ENCODE assay signal across 8 cellular contexts in genomic region chr2:32034198-32034887, GRCh38. TPM values are rescaled to one million over a fixed set of nuclear protein-coding genes. Genes with fewer than 3 reads are reported as not detected.
DNase-seq lines count a peak whose midpoint lies in the region; ATAC-seq, FAIRE-seq and TF ChIP-seq lines count a peak whose summit lies in the region.
"Not testable (repeated sequence)": the region's sequence is repeated elsewhere in the genome, so short reads cannot be mapped to it uniquely, and the experiment has no call there.

No MANE protein-coding gene starts in this region.

- not testable (repeated sequence) for H2AFZ ChIP-seq in Loucy (ENCODE audit: low read length)

- DNase-seq in ACHN = peak; percentile 14
- peak; percentile 8 for DNase-seq in EH (ENCODE audit: low read depth)
- peak; percentile 12 for DNase-seq in RCC 7860 (ENCODE audit: low spot score)
- DNase-seq in activated T-helper 2 cell treated with anti-CD3 and anti-CD28 coated beads, Interferon-gamma antibody, Interleukin-2, Interleukin-4, amounts not matched to agents 10 μg/mL and 5 μg/mL and 100 μg/mL, durations not matched to agents 14 hours and 24 hours and 36 hours (ENCODE audit: low spot score); central memory CD8-positive, alpha-beta T cell (ENCODE audit: low spot score in 2 of 2); neural crest cell (ENCODE audit: low read depth, low spot score): not testable (repeated sequence)
- peak; percentile 12 to 28 for DNase-seq in foreskin keratinocyte

- not testable (repeated sequence) for FAIRE-seq in RCC 7860 (lab: Jason Lieb, UNC)

- H3K4me2 ChIP-seq in Loucy (ENCODE audit: low read depth, low read length, poor library complexity, severe bottlenecking) = peak overlapping the region; percentile 24

- not testable (repeated sequence) for H3K9ac ChIP-seq in Loucy (ENCODE audit: low read depth, low read length, poor library complexity, severe bottlenecking)

- H3F3A ChIP-seq in Loucy (ENCODE audit: low read depth) = not testable (repeated sequence)

- H3K27me3 Mint-ChIP-seq in activated T-helper 2 cell treated with anti-CD3 and anti-CD28 coated beads, Interferon-gamma antibody, Interleukin-2, Interleukin-4, amounts not matched to agents 10 μg/mL and 5 μg/mL and 100 μg/mL, durations not matched to agents 14 hours and 24 hours and 36 hours (ENCODE audit: low read depth); central memory CD8-positive, alpha-beta T cell; neural crest cell (ENCODE audit: low read depth): not testable (repeated sequence)

- peaks cover 26% of the 10 kb centered on the region for H3K36me3 Mint-ChIP-seq in activated T-helper 2 cell treated with anti-CD3 and anti-CD28 coated beads, Interferon-gamma antibody, Interleukin-2, Interleukin-4, amounts not matched to agents 10 μg/mL and 5 μg/mL and 100 μg/mL, durations not matched to agents 14 hours and 24 hours and 36 hours (ENCODE audit: low read depth)
- H3K36me3 Mint-ChIP-seq in central memory CD8-positive, alpha-beta T cell (ENCODE audit: insufficient read depth) = peaks cover 19% of the 10 kb centered on the region
- H3K36me3 Mint-ChIP-seq in neural crest cell (ENCODE audit: low read depth) = not testable (repeated sequence)

- H3K9me2 ChIP-seq in Loucy (replicated peaks; ENCODE audit: low read depth, low read length) = not testable (repeated sequence)

- not testable (repeated sequence) for ATAC-seq in central memory CD8-positive, alpha-beta T cell (replicated peaks; ENCODE audit: extremely low read depth, poor library complexity, severe bottlenecking)
- ATAC-seq in foreskin keratinocyte = peak; percentile 43

- H3K27me3 ChIP-seq in Loucy (ENCODE audit: insufficient read depth, low read length, poor library complexity, severe bottlenecking); foreskin keratinocyte: not testable (repeated sequence)

- H3K27ac Mint-ChIP-seq in activated T-helper 2 cell treated with anti-CD3 and anti-CD28 coated beads, Interferon-gamma antibody, Interleukin-2, Interleukin-4, amounts not matched to agents 10 μg/mL and 5 μg/mL and 100 μg/mL, durations not matched to agents 14 hours and 24 hours and 36 hours = peak overlapping the region; percentile 11
- H3K27ac Mint-ChIP-seq in central memory CD8-positive, alpha-beta T cell (ENCODE audit: low read depth) = peak overlapping the region; percentile 45
- not testable (repeated sequence) for H3K27ac Mint-ChIP-seq in neural crest cell (ENCODE audit: unreplicated experiment)

- in situ Hi-C loops in ACHN (cut with HindIII; ENCODE audit: low pct_ligation_motif_present, low pct_unique_long_range_greater_than_20kb, low sequenced_read_pairs) = not testable (repeated sequence)

- not testable (repeated sequence) for H3K4me3 ChIP-seq in Loucy (ENCODE audit: low read length, poor library complexity, severe bottlenecking)

- H3K9me3 ChIP-seq in Loucy (ENCODE audit: insufficient read depth, low read depth, low read length) = not testable (repeated sequence)

- intact Hi-C loops in activated T-helper 2 cell treated with anti-CD3 and anti-CD28 coated beads, Interferon-gamma antibody, Interleukin-2, Interleukin-4, amounts not matched to agents 10 μg/mL and 5 μg/mL and 100 μg/mL, durations not matched to agents 14 hours and 24 hours and 36 hours (cut with micrococcal nuclease) = not testable (repeated sequence)

- not testable (repeated sequence) for H4K20me1 ChIP-seq in Loucy (ENCODE audit: insufficient read depth, low read length, poor library complexity, severe bottlenecking)

- H3K9me3 Mint-ChIP-seq in activated T-helper 2 cell treated with anti-CD3 and anti-CD28 coated beads, Interferon-gamma antibody, Interleukin-2, Interleukin-4, amounts not matched to agents 10 μg/mL and 5 μg/mL and 100 μg/mL, durations not matched to agents 14 hours and 24 hours and 36 hours; central memory CD8-positive, alpha-beta T cell; neural crest cell: not testable (repeated sequence)

- peaks cover 11% of the 10 kb centered on the region for H3K4me1 ChIP-seq in Loucy (ENCODE audit: insufficient read depth, low read length, poor library complexity, severe bottlenecking)
- H3K4me1 ChIP-seq in foreskin keratinocyte = not testable (repeated sequence)

- TF ChIP-seq CTCF in Loucy (conservative IDR thresholded peaks at IDR 0.05; ENCODE audit: low read length); foreskin keratinocyte (conservative IDR thresholded peaks at IDR 0.05); neural crest cell (conservative IDR thresholded peaks at IDR 0.05): not testable (repeated sequence)

- peaks cover 12% of the 10 kb centered on the region for H3K4me1 Mint-ChIP-seq in activated T-helper 2 cell treated with anti-CD3 and anti-CD28 coated beads, Interferon-gamma antibody, Interleukin-2, Interleukin-4, amounts not matched to agents 10 μg/mL and 5 μg/mL and 100 μg/mL, durations not matched to agents 14 hours and 24 hours and 36 hours (ENCODE audit: low read depth)
- peaks cover 18% of the 10 kb centered on the region for H3K4me1 Mint-ChIP-seq in central memory CD8-positive, alpha-beta T cell
- H3K4me1 Mint-ChIP-seq in neural crest cell = peaks cover 13% of the 10 kb centered on the region

- H3K4me3 Mint-ChIP-seq in activated T-helper 2 cell treated with anti-CD3 and anti-CD28 coated beads, Interferon-gamma antibody, Interleukin-2, Interleukin-4, amounts not matched to agents 10 μg/mL and 5 μg/mL and 100 μg/mL, durations not matched to agents 14 hours and 24 hours and 36 hours (ENCODE audit: low read depth); central memory CD8-positive, alpha-beta T cell: not testable (repeated sequence)
- H3K4me3 Mint-ChIP-seq in neural crest cell = peak overlapping the region; percentile 64

- not testable (repeated sequence) for H3K27ac ChIP-seq in foreskin keratinocyte

- peaks cover 16% of the 10 kb centered on the region for H3K79me2 ChIP-seq in Loucy (ENCODE audit: insufficient read depth, low read length)

- not testable (repeated sequence) for H3K36me3 ChIP-seq in Loucy (ENCODE audit: insufficient read depth, low read length)

RNA-seq across cellular contexts. Expression of gene DPY30, which starts 5.3 kb away (rescaled TPM):
- 72.1 and 77.1 TPM in 2 replicates for total RNA-seq in activated T-helper 2 cell treated with anti-CD3 and anti-CD28 coated beads, Interferon-gamma antibody, Interleukin-2, Interleukin-4, amounts not matched to agents 10 μg/mL and 5 μg/mL and 100 μg/mL, durations not matched to agents 14 hours and 24 hours and 36 hours
- total RNA-seq in foreskin keratinocyte (84.8 and 93.8 TPM in 2 replicates), neural crest cell (84.5 and 85.1 TPM in 2 replicates)
- polyA plus RNA-seq in foreskin keratinocyte = 134 and 141 TPM in 2 replicates

RNA-seq across cellular contexts. Expression of gene MEMO1, which starts 23.5 kb away (rescaled TPM):
- total RNA-seq in activated T-helper 2 cell treated with anti-CD3 and anti-CD28 coated beads, Interferon-gamma antibody, Interleukin-2, Interleukin-4, amounts not matched to agents 10 μg/mL and 5 μg/mL and 100 μg/mL, durations not matched to agents 14 hours and 24 hours and 36 hours = 63.7 and 64.8 TPM in 2 replicates
- total RNA-seq in foreskin keratinocyte = 75.4 and 79.2 TPM in 2 replicates
- polyA plus RNA-seq in foreskin keratinocyte = 56.1 and 63.1 TPM in 2 replicates
- total RNA-seq in neural crest cell = 51.3 and 55.3 TPM in 2 replicates

RNA-seq across cellular contexts. Expression of gene SPAST, which starts 29.0 kb away (rescaled TPM):
- total RNA-seq in activated T-helper 2 cell treated with anti-CD3 and anti-CD28 coated beads, Interferon-gamma antibody, Interleukin-2, Interleukin-4, amounts not matched to agents 10 μg/mL and 5 μg/mL and 100 μg/mL, durations not matched to agents 14 hours and 24 hours and 36 hours = 18.4 and 18.5 TPM in 2 replicates
- total RNA-seq in foreskin keratinocyte (12.7 and 13.6 TPM in 2 replicates), neural crest cell (34.1 and 34.6 TPM in 2 replicates)
- 3.0 and 3.1 TPM in 2 replicates for polyA plus RNA-seq in foreskin keratinocyte
